9 cellular contexts compared by ENCODE assay signal in the genomic region with DNA sequence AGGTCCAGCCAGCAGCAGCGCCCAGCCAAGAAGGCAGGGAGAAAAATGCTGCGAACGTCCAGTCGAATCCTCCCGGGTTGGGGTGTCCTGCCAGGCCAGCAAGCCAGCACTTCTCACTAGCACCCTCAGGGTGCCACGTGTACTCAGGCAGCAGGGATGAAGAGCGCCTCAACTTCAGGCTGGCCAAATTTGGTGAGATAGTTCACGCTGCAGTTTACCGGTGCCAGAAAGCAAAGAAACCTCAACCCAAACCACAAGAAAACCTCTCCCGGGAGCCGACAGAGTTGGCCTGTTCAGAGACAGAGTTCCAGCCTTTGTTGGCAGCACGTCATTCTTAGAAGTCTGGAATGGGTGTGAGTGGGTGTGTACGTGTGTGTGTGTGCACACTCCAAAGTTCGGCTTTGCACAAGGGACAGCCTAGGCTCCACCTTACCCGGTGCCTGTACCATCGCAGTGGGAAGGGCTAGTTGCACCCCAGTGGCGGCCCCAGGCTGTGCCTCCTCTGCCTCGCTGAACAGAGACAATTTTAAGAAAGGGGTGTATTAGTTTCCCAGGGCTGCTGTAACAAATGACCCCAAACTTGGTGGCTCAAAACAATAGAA. TPM values are rescaled to one million over a fixed set of nuclear protein-coding genes. Genes with fewer than 3 reads are reported as not detected.
DNase-seq lines count a peak whose midpoint lies in the region; ATAC-seq and TF ChIP-seq lines count a peak whose summit lies in the region.
"Had no signal": no experiment of that assay in that cellular context is flagged by ENCODE, and none has a peak within 500 bp of the region (broad histone marks: within the 10 kb centered on the region; RNA-seq: fewer than 3 reads in every experiment).

No MANE protein-coding gene starts in this region.

- no peaks in the 10 kb centered on the region for H3K27me3 ChIP-seq in right lobe of liver
- H3K27me3 ChIP-seq in transverse colon: no peaks in the 10 kb centered on the region

- H3K4me3 ChIP-seq in astrocyte of the spinal cord (ENCODE audit: low read depth, low read length): no peak overlapping the region
- no peak overlapping the region for H3K4me3 ChIP-seq in right lobe of liver
- H3K4me3 ChIP-seq in transverse colon: no peak overlapping the region

- H3K36me3 ChIP-seq in right lobe of liver: no peaks in the 10 kb centered on the region
- H3K36me3 ChIP-seq in transverse colon: no peaks in the 10 kb centered on the region

- in situ Hi-C loops in astrocyte of the spinal cord (cut with HindIII; ENCODE audit: low sequenced_read_pairs): no loop called here
- in situ Hi-C loops in transverse colon (cut with MboI; ENCODE audit: low pct_ligation_motif_present in 1 of 4, low pct_unique_long_range_greater_than_20kb in 1 of 4, low sequenced_read_pairs in 3 of 4): no loop called here

- DNase-seq in Right ventricle myocardium inferior (ENCODE audit: missing footprints): peak; percentile 78
- DNase-seq in cardiac septum (ENCODE audit: low spot score): no peak
- peak; percentile 85 for DNase-seq in astrocyte of the spinal cord (ENCODE audit: low read depth, low spot score)
- no peak for DNase-seq in right lobe of liver
- DNase-seq in transverse colon: peak; percentile 25
- DNase-seq in GF-D8 (lab: John Stamatoyannopoulos, UW): no peak
- no peak for DNase-seq in hepatic stellate cell (ENCODE audit: low spot score)
- DNase-seq in germinal center (ENCODE audit: low spot score): no peak
- DNase-seq: islet precursor cell had no signal

- H3K27ac ChIP-seq in right lobe of liver: no peak overlapping the region
- H3K27ac ChIP-seq in transverse colon: peak overlapping the region; percentile 69 to 90 (median 86)

- TF ChIP-seq CTCF in astrocyte of the spinal cord (IDR thresholded peaks at IDR 0.05; ENCODE audit: low read depth, low read length): no peak
- no peak for TF ChIP-seq CTCF in right lobe of liver (IDR thresholded peaks at IDR 0.05)
- TF ChIP-seq CTCF in transverse colon (IDR thresholded peaks at IDR 0.05): no peak

- intact Hi-C loops in Right ventricle myocardium inferior (cut with DNase I) (no loop called here), cardiac septum (cut with DNase I) (loop anchor here (5.0 kb wide), 1 partner anchor 161 kb away; no protein-coding TSS in a partner anchor), right lobe of liver (cut with DNase I) (loop anchor here in 1 of 2 donors (10.0 kb wide), 1 partner anchor 158 kb away; no protein-coding TSS in a partner anchor), transverse colon (cut with DNase I; ENCODE audit: low total_unique reads) (loop anchor here (5.0 kb wide), 1 partner anchor 161 kb away; no protein-coding TSS in a partner anchor)

- H3K9me3 ChIP-seq in right lobe of liver (no peaks in the 10 kb centered on the region), transverse colon (no peaks in the 10 kb centered on the region)

- WGBS in right lobe of liver (ENCODE audit: insufficient coverage, low coverage, low lambda C conversion rate, missing lambda C conversion rate): 28% methylated on average over 5 of the region's 18 CpGs
- 68% methylated on average over 18 of the region's 18 CpGs; no CpG with 5 or more reads in 1 of the 2 donors for WGBS in transverse colon (ENCODE audit: low coverage in 1 of 2), 2 donors

- TF ChIP-seq EP300 in transverse colon (IDR thresholded peaks at IDR 0.05; ENCODE audit: low read depth): no peak

- no peak for TF ChIP-seq POLR2A in right lobe of liver (IDR thresholded peaks at IDR 0.05)
- TF ChIP-seq POLR2A in transverse colon (IDR thresholded peaks at IDR 0.05): no peak

- peak; percentile 44 for ATAC-seq in Right ventricle myocardium inferior
- peak in 3 of 4 donors; percentile 19 to 44 (median 36) for ATAC-seq in right lobe of liver

- H3K4me1 ChIP-seq in right lobe of liver (peaks cover 0 to 14% (median 0%) of the 10 kb centered on the region in 4 donors), transverse colon (peaks cover 40 to 78% (median 58%) of the 10 kb centered on the region in 4 donors)

RNA-seq across cellular contexts. Expression of a gene that starts 42.1 kb away (rescaled TPM):
- total RNA-seq in Right ventricle myocardium inferior: 20.8 TPM
- total RNA-seq in cardiac septum: 18.6 TPM
- 10 to 100 TPM in 1 of 6 experiments, 1 to 10 TPM in 5; 5.3 to 11.2 (median 5.8) TPM for total RNA-seq in right lobe of liver
- 10 to 100 TPM in 1 of 4 donors, 1 to 10 TPM in 3; 2.2 to 11.3 (median 5.3) TPM for total RNA-seq in transverse colon

Comparison
In these comparisons a context has a peak if more than half of its experiments do, and no peak if none do; other contexts are left out.
1. DNase-seq: peak in Right ventricle myocardium inferior (single experiment), astrocyte of the spinal cord (single experiment) and transverse colon (single experiment); none in cardiac septum (single experiment), right lobe of liver (0 of 3), GF-D8 (single experiment), hepatic stellate cell (single experiment) and germinal center (single experiment).
2. H3K27ac ChIP-seq: peak in transverse colon (4 of 4); none in right lobe of liver (0 of 3).